ENCODE assay signal across 7 cellular contexts in the genomic region with DNA sequence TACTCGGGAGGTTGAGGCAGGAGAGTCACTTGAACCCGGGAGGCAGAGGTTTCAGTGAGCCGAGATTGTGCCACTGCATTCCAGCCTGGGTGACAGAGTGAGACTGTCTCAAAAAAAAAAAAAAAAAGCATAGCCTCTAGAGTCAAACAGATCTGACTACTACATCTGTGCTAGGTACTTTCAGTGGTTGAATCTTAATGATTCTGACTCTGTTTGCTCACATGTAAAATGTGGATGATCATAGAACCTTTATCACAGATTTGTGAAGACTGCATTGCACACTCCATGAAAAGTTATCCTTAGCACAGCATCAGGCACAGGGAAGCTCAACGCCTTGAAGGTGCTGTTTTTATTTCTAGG. TPM values are rescaled to one million over a fixed set of nuclear protein-coding genes. Genes with fewer than 3 reads are reported as not detected.
"Had no signal": no experiment of that assay in that cellular context is flagged by ENCODE, and none has a peak within 500 bp of the region (broad histone marks: within the 10 kb centered on the region; RNA-seq: fewer than 3 reads in every experiment).

No MANE protein-coding gene starts in this region.

RNA-seq across cellular contexts. Expression of a gene that starts 17.8 kb away (rescaled TPM):
- total RNA-seq: ascending aorta, cerebellum, dermis blood vessel endothelial cell, glomerular endothelial cell, left cardiac atrium had no signal
- polyA plus RNA-seq: sigmoid colon, spleen had no signal

RNA-seq across cellular contexts. Expression of a gene that starts 49.6 kb away (rescaled TPM):
- total RNA-seq: ascending aorta, cerebellum, dermis blood vessel endothelial cell, glomerular endothelial cell, left cardiac atrium, spleen had no signal
- polyA plus RNA-seq: sigmoid colon, spleen had no signal

RNA-seq across cellular contexts. Expression of a gene that starts 57.1 kb away (rescaled TPM):
- total RNA-seq: ascending aorta, glomerular endothelial cell had no signal
